Comparison of ENCODE assay signal across 8 cellular contexts in genomic region chr2:112275314-112275886, GRCh38. TPM values are rescaled to one million over a fixed set of nuclear protein-coding genes. Genes with fewer than 3 reads are reported as not detected.
DNase-seq lines count a peak whose midpoint lies in the region; ATAC-seq, FAIRE-seq and TF ChIP-seq lines count a peak whose summit lies in the region.

TSS of gene ZC3H6 (plus strand) at chr2:112275597. CDS start at chr2:112275995, 398 bp downstream.

- H2AK5ac ChIP-seq in neuronal stem cell (ENCODE audit: low read depth, low read length), result peak within 1 kb of the TSS; percentile 100

- H3K79me1 ChIP-seq in neuronal stem cell (ENCODE audit: low read depth, low read length), result no peaks in the 10 kb centered on the region

- H3K9me2 ChIP-seq in MM.1S (replicated peaks; ENCODE audit: insufficient read depth, low read length), result no peaks in the 10 kb centered on the region

- H3K9me3 ChIP-seq in HAP-1 (no peaks in the 10 kb centered on the region), MM.1S (replicated peaks; ENCODE audit: insufficient read depth, low read length) (no peaks in the 10 kb centered on the region), neuronal stem cell (replicated peaks in 1 of 2; ENCODE audit: control insufficient read depth in 2 of 2, insufficient read depth in 1 of 2, low read depth in 1 of 2, low read length in 2 of 2) (no peaks in the 10 kb centered on the region)

- TF ChIP-seq CTCF in MM.1S (IDR thresholded peaks at IDR 0.05; ENCODE audit: low read length), result no peak
- peak; percentile 39 for TF ChIP-seq CTCF in foreskin keratinocyte (conservative IDR thresholded peaks at IDR 0.05)
- no peak for TF ChIP-seq CTCF in subcutaneous adipose tissue (IDR thresholded peaks at IDR 0.05; ENCODE audit: low read depth)

- H3K4me1 ChIP-seq in HAP-1 (peaks cover 15% of the 10 kb centered on the region), MM.1S (ENCODE audit: low read length) (no peaks in the 10 kb centered on the region), foreskin keratinocyte (no peaks in the 10 kb centered on the region), neuronal stem cell (ENCODE audit: control insufficient read depth in 2 of 2, insufficient read depth in 1 of 2, low read depth in 1 of 2, low read length in 2 of 2) (peaks cover 0 to 6% of the 10 kb centered on the region in 2 donors)

- H2BK5ac ChIP-seq in neuronal stem cell (ENCODE audit: low read length), result peak within 1 kb of the TSS; percentile 99

- H3K9ac ChIP-seq in MM.1S (ENCODE audit: low read length) (peak within 1 kb of the TSS; percentile 100), neuronal stem cell (ENCODE audit: low read depth, low read length, poor library complexity) (peak within 1 kb of the TSS; percentile 100)

- peak within 1 kb of the TSS; percentile 100 for H4K8ac ChIP-seq in neuronal stem cell (ENCODE audit: low read depth, low read length)

- H3K79me2 ChIP-seq in MM.1S (ENCODE audit: low read length), result 0 out of 2 replicates have a peak, but pooled peaks cover 3% of the 10 kb centered on the region

- no peaks in the 10 kb centered on the region for H3K27me3 ChIP-seq in HAP-1 (ENCODE audit: low read depth)
- no peaks in the 10 kb centered on the region for H3K27me3 ChIP-seq in MM.1S (replicated peaks; ENCODE audit: insufficient read depth, low read length)
- H3K27me3 ChIP-seq in foreskin keratinocyte, result no peaks in the 10 kb centered on the region
- H3K27me3 ChIP-seq in neuronal stem cell (ENCODE audit: control insufficient read depth in 3 of 3, insufficient read depth in 3 of 3, low read depth in 1 of 3, low read length in 3 of 3), result no peaks in the 10 kb centered on the region

- peak within 1 kb of the TSS; percentile 100 for H3K23ac ChIP-seq in neuronal stem cell (ENCODE audit: low read depth, low read length, poor library complexity)

- H2BK120ac ChIP-seq in neuronal stem cell (ENCODE audit: low read depth, low read length), result peak within 1 kb of the TSS; percentile 89

- H4K20me1 ChIP-seq in MM.1S (ENCODE audit: insufficient read depth, low read length), result no peaks in the 10 kb centered on the region

- peak within 1 kb of the TSS; percentile 81 for H2BK15ac ChIP-seq in neuronal stem cell (ENCODE audit: low read length)

- peak within 1 kb of the TSS; percentile 100 for H3K18ac ChIP-seq in neuronal stem cell (ENCODE audit: low read length)

- FAIRE-seq in G401.6 (lab: Jason Lieb, UNC), result peak; percentile 92

- H3K4me2 ChIP-seq in MM.1S (ENCODE audit: low read depth, low read length) (peak within 1 kb of the TSS; percentile 88), neuronal stem cell (ENCODE audit: insufficient read depth, low read length, poor library complexity, severe bottlenecking) (peak within 1 kb of the TSS; percentile 86)

- no peaks in the 10 kb centered on the region for H3F3A ChIP-seq in MM.1S (ENCODE audit: insufficient read depth, low read length)

- peak within 1 kb of the TSS; percentile 96 for H4K91ac ChIP-seq in neuronal stem cell (ENCODE audit: low read depth, low read length, poor library complexity)

- H3K36me3 ChIP-seq in HAP-1 (replicated peaks) (no peaks in the 10 kb centered on the region), MM.1S (replicated peaks; ENCODE audit: insufficient read depth, low read length) (no peaks in the 10 kb centered on the region), neuronal stem cell (replicated peaks in 1 of 2; ENCODE audit: control insufficient read depth in 2 of 2, insufficient read depth in 2 of 2, low read length in 2 of 2) (no peaks in the 10 kb centered on the region)

- ATAC-seq in foreskin keratinocyte, result peak; percentile 97

- peak within 1 kb of the TSS; percentile 100 for H3K14ac ChIP-seq in neuronal stem cell (ENCODE audit: low read length)

- peak within 1 kb of the TSS; percentile 94 for H2AFZ ChIP-seq in MM.1S (ENCODE audit: low read length)
- H2AFZ ChIP-seq in neuronal stem cell (ENCODE audit: low read length), result peak within 1 kb of the TSS; percentile 92

- H2BK12ac ChIP-seq in neuronal stem cell (ENCODE audit: low read length), result no peak within 1 kb of the TSS

- H3K4ac ChIP-seq in neuronal stem cell (ENCODE audit: low read length), result peak within 1 kb of the TSS; percentile 100

- DNase-seq in HAP-1 (ENCODE audit: low spot score in 2 of 2), result peak; percentile 89 to 99
- DNase-seq in MM.1S, result peak; percentile 97
- peak; percentile 71 for DNase-seq in SIG-M5 (lab: John Stamatoyannopoulos, UW)
- DNase-seq in activated naive CD4-positive, alpha-beta T cell (lab: John Stamatoyannopoulos, UW), result peak; percentile 99 to 100 (median 100)
- DNase-seq in foreskin keratinocyte, result peak; percentile 86 to 93
- DNase-seq in neuronal stem cell (ENCODE audit: low spot score), result peak; percentile 99

- in situ Hi-C loops in HAP-1 (cut with MboI; ENCODE audit: low sequenced_read_pairs), result no loop called here

- no CpG with 5 or more reads among the region's 59 CpGs for WGBS in neuronal stem cell (ENCODE audit: extremely low coverage in 2 of 2, insufficient read length in 2 of 2, insufficient replicate concordance in 1 of 2), 2 donors

- H3K27ac ChIP-seq in MM.1S (ENCODE audit: low read length), result peak within 1 kb of the TSS; percentile 98
- peak within 1 kb of the TSS; percentile 95 for H3K27ac ChIP-seq in foreskin keratinocyte
- peak within 1 kb of the TSS; percentile 100 for H3K27ac ChIP-seq in neuronal stem cell (replicated peaks; ENCODE audit: low read length)

- H3K4me3 ChIP-seq in HAP-1 (peak within 1 kb of the TSS; percentile 97), MM.1S (ENCODE audit: low read length) (peak within 1 kb of the TSS; percentile 99), neuronal stem cell (ENCODE audit: low read length in 2 of 2) (peak within 1 kb of the TSS; percentile 96 to 98)

RNA-seq across cellular contexts. Expression of gene ZC3H6, which starts in this region (rescaled TPM):
- total RNA-seq in foreskin keratinocyte (1.8 and 2.4 TPM in 2 replicates), subcutaneous adipose tissue (10 to 100 TPM; 19.9 to 24.3 (median 20.2) TPM)
- 0.45 and 0.59 TPM in 2 replicates for polyA plus RNA-seq in foreskin keratinocyte
- 22.9 TPM for polyA plus RNA-seq in neuronal stem cell (2013, experiment 1 of 2)
- 21.3 TPM for polyA plus RNA-seq in neuronal stem cell (2013, experiment 2 of 2)

Comparison
In these comparisons a context has a peak if more than half of its experiments do, and no peak if none do; other contexts are left out.
1. Peak in every context shown above with its lines: DNase-seq, ATAC-seq, H3K4me3 ChIP-seq and H3K27ac ChIP-seq.